ENCODE assay signal across 15 cellular contexts in the genomic region with DNA sequence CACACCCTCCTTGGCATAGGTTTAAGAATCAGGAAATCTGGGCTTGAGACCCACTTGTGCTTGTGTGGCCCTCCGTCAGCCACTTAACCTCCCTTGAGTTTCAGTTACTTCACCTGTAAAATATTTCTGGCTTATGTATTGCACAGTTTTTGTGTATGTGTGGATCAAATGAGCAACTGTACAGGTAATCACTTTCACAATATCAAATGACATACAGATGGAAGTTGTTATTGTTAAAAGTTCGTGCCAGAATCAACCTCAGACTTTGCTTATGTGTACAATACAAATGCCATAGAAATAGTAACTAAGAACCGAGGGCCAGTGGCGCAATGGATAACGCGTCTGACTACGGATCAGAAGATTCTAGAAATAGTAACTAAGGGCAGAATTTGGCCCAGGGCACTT.
A peak's percentile ranks its signal among the peaks of the same experiment; 100 is the strongest.
DNase-seq lines count a peak whose midpoint lies in the region; ATAC-seq and TF ChIP-seq lines count a peak whose summit lies in the region.
"Had no signal": no experiment of that assay in that cellular context is flagged by ENCODE, and none has a peak within 500 bp of the region (broad histone marks: within the 10 kb centered on the region; RNA-seq: fewer than 3 reads in every experiment).

No MANE protein-coding gene starts in this region.

- DNase-seq in AG20443 (ENCODE audit: low spot score) (peak; percentile 45), NOMO-1 treated with dmso at 0.1 percent for 144 hours (lab: John Stamatoyannopoulos, UW; ENCODE audit: unreplicated experiment) (peak; percentile 41), fibroblast of gingiva (ENCODE audit: low read depth) (peak; percentile 94), osteoblast (ENCODE audit: insufficient read length, low spot score, missing footprints) (no peak), SKM-1 (lab: John Stamatoyannopoulos, UW; ENCODE audit: unreplicated experiment) (no peak), Karpas-422 (no peak), glomerular visceral epithelial cell (ENCODE audit: extremely low spot score) (no peak)
- DNase-seq: activated CD8-positive, alpha-beta memory T cell treated with anti-CD3 and anti-CD28 coated beads, Interleukin-2, amount 10 ng/mL, durations not matched to agents 7 days and 5 days; H7; naive B cell; retina; SIG-M5 had no signal

- H3K27ac ChIP-seq in osteoblast (ENCODE audit: low read depth, low read length) (no peak overlapping the region), Karpas-422 (ENCODE audit: low read length) (no peak overlapping the region)
- H3K27ac ChIP-seq: C4-2B had no signal

- H3K27me3 ChIP-seq in osteoblast (ENCODE audit: insufficient read depth, low read length), result no peaks in the 10 kb centered on the region
- no peaks in the 10 kb centered on the region for H3K27me3 ChIP-seq in Karpas-422 (ENCODE audit: low read length)

- H3K9ac ChIP-seq in Karpas-422 (ENCODE audit: low read length), result no peak overlapping the region

- no peaks in the 10 kb centered on the region for H3K79me2 ChIP-seq in osteoblast (ENCODE audit: insufficient read depth, low read length)
- H3K79me2 ChIP-seq in Karpas-422 (ENCODE audit: low read length), result no peaks in the 10 kb centered on the region

- no peaks in the 10 kb centered on the region for H3K9me3 ChIP-seq in osteoblast (ENCODE audit: low read depth, low read length)
- H3K9me3 ChIP-seq in Karpas-422 (ENCODE audit: low read length), result no peaks in the 10 kb centered on the region

- H4K20me1 ChIP-seq in osteoblast (ENCODE audit: insufficient read depth, low read length), result no peaks in the 10 kb centered on the region
- H4K20me1 ChIP-seq in Karpas-422 (ENCODE audit: insufficient read depth, low read depth, low read length), result no peaks in the 10 kb centered on the region

- ATAC-seq in HG03280 (IDR thresholded peaks at IDR 0.05; ENCODE audit: unreplicated experiment), result no peak
- ATAC-seq: activated CD8-positive, alpha-beta memory T cell treated with anti-CD3 and anti-CD28 coated beads, Interleukin-2, amount 10 ng/mL, durations not matched to agents 7 days and 5 days; activated naive CD4-positive, alpha-beta T cell treated with anti-CD3 and anti-CD28 coated beads, Interleukin-2, amount 50 U/mL, for 72 hours had no signal

- H3K4me3 ChIP-seq in osteoblast (ENCODE audit: insufficient read depth, low read length) (no peak overlapping the region), Karpas-422 (ENCODE audit: low read length) (no peak overlapping the region)

- peak overlapping the region; percentile 81 for H2AFZ ChIP-seq in osteoblast (ENCODE audit: low read length)
- H2AFZ ChIP-seq in Karpas-422 (ENCODE audit: low read length), result no peak overlapping the region

- H3K4me2 ChIP-seq in osteoblast (ENCODE audit: insufficient read depth, low read length), result peak overlapping the region; percentile 50
- no peak overlapping the region for H3K4me2 ChIP-seq in Karpas-422 (ENCODE audit: low read depth, low read length, poor library complexity, severe bottlenecking)

- no peaks in the 10 kb centered on the region for H3K9me2 ChIP-seq in Karpas-422 (replicated peaks; ENCODE audit: insufficient read depth, low read length)

- TF ChIP-seq CTCF in osteoblast (IDR thresholded peaks at IDR 0.05; ENCODE audit: extremely low read depth, low read depth, low read length), result no peak

- H3K36me3 ChIP-seq in osteoblast (ENCODE audit: insufficient read depth, low read length) (no peaks in the 10 kb centered on the region), Karpas-422 (ENCODE audit: insufficient read depth, low read length) (no peaks in the 10 kb centered on the region)

- H3K4me1 ChIP-seq in osteoblast (ENCODE audit: insufficient read depth, low read length), result no peaks in the 10 kb centered on the region
- no peaks in the 10 kb centered on the region for H3K4me1 ChIP-seq in Karpas-422 (ENCODE audit: low read length)

Comparison
In these comparisons a context has a peak if more than half of its experiments do, and no peak if none do; other contexts are left out.
1. DNase-seq: peak in AG20443 (single experiment), NOMO-1 treated with dmso at 0.1 percent for 144 hours (single experiment) and fibroblast of gingiva (single experiment); none in osteoblast (single experiment), SKM-1 (single experiment), Karpas-422 (single experiment) and glomerular visceral epithelial cell (single experiment).